In the genomic region with DNA sequence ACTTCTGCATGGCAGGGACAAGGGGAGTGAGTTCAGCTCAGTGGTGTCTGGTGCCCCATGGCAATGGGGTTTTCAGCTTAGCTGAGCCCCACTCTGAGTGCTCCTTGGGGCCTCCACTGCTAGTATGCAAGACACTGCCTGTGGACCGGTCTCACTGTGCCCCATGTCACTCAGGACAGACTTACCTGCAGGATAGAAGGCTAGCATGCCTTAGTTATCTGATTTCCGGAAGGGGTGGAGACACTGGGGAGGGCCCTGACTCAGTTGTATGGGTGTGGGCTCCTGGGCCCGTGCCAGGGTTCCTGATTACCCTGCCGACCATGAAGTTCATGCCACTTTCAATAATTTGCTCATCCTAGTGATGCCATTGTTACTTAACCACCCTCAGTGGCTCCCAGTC, we compare ENCODE assay signal across 18 cellular contexts. TPM values are rescaled to one million over a fixed set of nuclear protein-coding genes. Genes with fewer than 3 reads are reported as not detected.
DNase-seq lines count a peak whose midpoint lies in the region; ATAC-seq, FAIRE-seq and TF ChIP-seq lines count a peak whose summit lies in the region.
"Had no signal": no experiment of that assay in that cellular context is flagged by ENCODE, and none has a peak within 500 bp of the region (broad histone marks: within the 10 kb centered on the region; RNA-seq: fewer than 3 reads in every experiment).

No MANE protein-coding gene starts in this region.

- H3K4me3 ChIP-seq in Peyer's patch (no peak overlapping the region), small intestine (ENCODE audit: low read depth in 1 of 2, low read length in 2 of 2) (no peak overlapping the region)
- H3K4me3 ChIP-seq: BLaER1, HAP-1 had no signal

- H3K4me1 ChIP-seq in Peyer's patch = peaks cover 0 to 17% (median 5%) of the 10 kb centered on the region in 4 donors
- H3K4me1 ChIP-seq in small intestine (ENCODE audit: control insufficient read depth in 2 of 2, insufficient read depth in 1 of 2, low read depth in 1 of 2, low read length in 1 of 2) = no peaks in the 10 kb centered on the region
- H3K4me1 ChIP-seq: Caco-2, HAP-1 had no signal

- WGBS in small intestine, 3 donors = 30 to 63% (median 35%) methylated on average over 4 of the region's 4 CpGs

- H3K27ac Mint-ChIP-seq in Calu3 (ENCODE audit: unreplicated experiment) = no peak overlapping the region
- H3K27ac Mint-ChIP-seq: CD8-positive, alpha-beta memory T cell had no signal

- no peaks in the 10 kb centered on the region for H3K27me3 ChIP-seq in Peyer's patch
- peaks cover 0 to 5% of the 10 kb centered on the region in 2 donors for H3K27me3 ChIP-seq in small intestine (ENCODE audit: control insufficient read depth in 2 of 2, insufficient read depth in 2 of 2, low read length in 2 of 2)

- H3K36me3 Mint-ChIP-seq in Calu3 (ENCODE audit: insufficient read depth, unreplicated experiment) = peaks cover 8% of the 10 kb centered on the region
- H3K36me3 Mint-ChIP-seq: CD8-positive, alpha-beta memory T cell had no signal

- peak; percentile 13 to 66 for TF ChIP-seq POLR2A in Peyer's patch (IDR thresholded peaks at IDR 0.05)

- no peaks in the 10 kb centered on the region for H3K9me3 Mint-ChIP-seq in Calu3 (ENCODE audit: low read depth, unreplicated experiment)
- H3K9me3 Mint-ChIP-seq: CD8-positive, alpha-beta memory T cell had no signal

- H3K27ac ChIP-seq in Peyer's patch (peak overlapping the region in 1 of 4 donors; percentile 78), small intestine (ENCODE audit: low read depth in 1 of 2, low read length in 1 of 2) (no peak overlapping the region)
- H3K27ac ChIP-seq: BLaER1 had no signal

- peak; percentile 74 for ATAC-seq in left colon
- no peak for ATAC-seq in HG02981 (IDR thresholded peaks at IDR 0.05; ENCODE audit: unreplicated experiment)
- no peak for ATAC-seq in HG03354 (IDR thresholded peaks at IDR 0.05; ENCODE audit: poor library complexity, severe bottlenecking, unreplicated experiment)

- BruUV-seq in Calu3 (replicated peaks; lab: Mats Ljungman, UMichigan) = no TSS peak

- TF ChIP-seq CTCF in Calu3 (IDR thresholded peaks at IDR 0.05; ENCODE audit: unreplicated experiment) = no peak
- TF ChIP-seq CTCF in Peyer's patch (IDR thresholded peaks at IDR 0.05) = no peak

- intact Hi-C loops in Calu3 (cut with micrococcal nuclease; ENCODE audit: unreplicated experiment) = no loop called here
- intact Hi-C loops in left colon (cut with DNase I, micrococcal nuclease) = no loop called here

- no peaks in the 10 kb centered on the region for H3K36me3 ChIP-seq in Peyer's patch
- H3K36me3 ChIP-seq in small intestine (ENCODE audit: control insufficient read depth in 2 of 2, insufficient read depth in 2 of 2, low read length in 2 of 2) = no peaks in the 10 kb centered on the region
- H3K36me3 ChIP-seq: BLaER1, HAP-1 had no signal

- H3K27me3 Mint-ChIP-seq in Calu3 (ENCODE audit: unreplicated experiment) = peaks cover 28% of the 10 kb centered on the region

- H3K4me3 Mint-ChIP-seq in Calu3 (ENCODE audit: low read depth, unreplicated experiment) = no peak overlapping the region
- H3K4me3 Mint-ChIP-seq: CD8-positive, alpha-beta memory T cell had no signal

- FAIRE-seq in small intestine (lab: Jason Lieb, UNC) = no peak
- FAIRE-seq: GM19239, H1 had no signal

- CTCF ChIA-PET in Calu3 (lab: Charles Lee) = no interaction called here

- peak; percentile 28 for DNase-seq in Calu3
- peak in 2 of 3 donors; percentile 83 to 89 for DNase-seq in Peyer's patch
- peak in 1 of 2 donors; percentile 44 for DNase-seq in left colon
- DNase-seq in small intestine = peak; percentile 86
- no peak for DNase-seq in DMS79 (lab: John Stamatoyannopoulos, UW)
- no peak for DNase-seq in mesenteric fat pad (ENCODE audit: low spot score)
- DNase-seq: 8988T; AML-193; Caco-2; CD8-positive, alpha-beta memory T cell; DMS 273 treated with DMSO at 0.1 percent for 48 hours; GDM1 had no signal

- H3K9me3 ChIP-seq in Peyer's patch (no peaks in the 10 kb centered on the region), small intestine (ENCODE audit: control insufficient read depth, low read depth) (no peaks in the 10 kb centered on the region)
- H3K9me3 ChIP-seq: Caco-2, HAP-1 had no signal

- H3K4me1 Mint-ChIP-seq in Calu3 (ENCODE audit: low read depth, unreplicated experiment) = peaks cover 8% of the 10 kb centered on the region

RNA-seq across cellular contexts. Expression of a gene that starts 4.3 kb away (rescaled TPM):
- total RNA-seq in Calu3 (2022) (2.1 and 7.3 TPM in 2 replicates), Peyer's patch (100 to 1,000 TPM in 1 of 4 donors, 10 to 100 TPM in 2, not detected in 1; 62.9 to 106 (median 88.3) TPM), left colon (10 to 100 TPM in 1 of 2 donors, 1 to 10 TPM in 1; 2.4 to 11.8 TPM), mesenteric fat pad (0.16 TPM)
- 10 to 100 TPM; 10.9 to 38.4 (median 27.1) TPM for polyA plus RNA-seq in small intestine
- total RNA-seq: CD8-positive, alpha-beta memory T cell; H1 had no signal
- polyA plus RNA-seq: CD8-positive, alpha-beta memory T cell had no signal

RNA-seq across cellular contexts. Expression of a gene that starts 41.3 kb away (rescaled TPM):
- total RNA-seq in Calu3 (2022) = 9.3 and 12.7 TPM in 2 replicates
- total RNA-seq in Peyer's patch = 10 to 100 TPM in 2 of 4 donors, 1 to 10 TPM in 2; 4.9 to 30.5 (median 9.9) TPM
- 10 to 100 TPM in 1 of 2 donors, 1 to 10 TPM in 1; 9.8 to 11.2 TPM for total RNA-seq in left colon
- 1 to 10 TPM; 4.5 to 7.7 (median 5.4) TPM for polyA plus RNA-seq in small intestine
- 10.2 TPM for total RNA-seq in mesenteric fat pad

Comparison
In these comparisons a context has a peak if more than half of its experiments do, and no peak if none do; other contexts are left out.
1. DNase-seq: peak in Calu3 (single experiment), Peyer's patch (2 of 3) and small intestine (single experiment); none in DMS79 (single experiment) and mesenteric fat pad (single experiment).